In genomic region chr19:5850743-5851293, GRCh38 we compare ENCODE assay signal across 11 cellular contexts. TPM values are rescaled to one million over a fixed set of nuclear protein-coding genes. Genes with fewer than 3 reads are reported as not detected.
DNase-seq lines count a peak whose midpoint lies in the region; ATAC-seq and TF ChIP-seq lines count a peak whose summit lies in the region.
"Had no signal": no experiment of that assay in that cellular context is flagged by ENCODE, and none has a peak within 500 bp of the region (broad histone marks: within the 10 kb centered on the region; RNA-seq: fewer than 3 reads in every experiment).

No MANE protein-coding gene starts in this region.

- no peak for TF ChIP-seq CTCF in OCI-LY7 (conservative IDR thresholded peaks at IDR 0.05; ENCODE audit: low read length)
- TF ChIP-seq CTCF in omental fat pad (IDR thresholded peaks at IDR 0.05): no peak

- POLR2A ChIA-PET in OCI-LY7 (lab: Charles Lee): no interaction called here

- H3K36me3 ChIP-seq in OCI-LY7 (ENCODE audit: insufficient read depth, low read length) (no peaks in the 10 kb centered on the region), esophagus (ENCODE audit: control insufficient read depth in 2 of 2, insufficient read depth in 2 of 2, low read length in 1 of 2) (peaks cover 0 to 2% of the 10 kb centered on the region in 2 donors)

- 14 to 23% methylated on average over 5 of the region's 5 CpGs for WGBS in esophagus, 2 donors

- ATAC-seq in omental fat pad (ENCODE audit: low FRiP score): peak; percentile 68
- no peak for ATAC-seq in HG02973 (IDR thresholded peaks at IDR 0.05; ENCODE audit: unreplicated experiment)
- no peak for ATAC-seq in GM18517 (IDR thresholded peaks at IDR 0.05; ENCODE audit: unreplicated experiment)
- ATAC-seq: activated naive CD4-positive, alpha-beta T cell treated with anti-CD3 and anti-CD28 coated beads, Interleukin-2, amount 50 U/mL, for 72 hours; stimulated activated naive B cell treated with anti-CD40 and anti-IgM and Interleukin-4, amounts not matched to agents 10 μg/mL and 1 μg/mL and 100 μg/mL, for 72 hours had no signal

- H3K9me2 ChIP-seq in OCI-LY7 (ENCODE audit: insufficient read depth, low read length): no peaks in the 10 kb centered on the region

- peaks cover 14% of the 10 kb centered on the region for H3K4me1 ChIP-seq in OCI-LY7 (ENCODE audit: insufficient read depth, low read length, poor library complexity, severe bottlenecking)
- H3K4me1 ChIP-seq in esophagus (ENCODE audit: control insufficient read depth in 2 of 2, insufficient read depth in 2 of 2, low read length in 1 of 2): peaks cover 0 to 3% of the 10 kb centered on the region in 2 donors

- CTCF ChIA-PET in OCI-LY7 (lab: Charles Lee; ENCODE audit: unreplicated experiment): no interaction called here

- H3K27ac ChIP-seq in OCI-LY7 (ENCODE audit: low read depth, low read length, poor library complexity, severe bottlenecking) (no peak overlapping the region), esophagus (ENCODE audit: low read depth in 2 of 2, low read length in 1 of 2) (peak overlapping the region; percentile 89 to 99)

- no peaks in the 10 kb centered on the region for H3K79me2 ChIP-seq in OCI-LY7 (ENCODE audit: insufficient read depth, low read depth, low read length)

- H3K9me3 ChIP-seq in OCI-LY7 (ENCODE audit: low read length) (no peaks in the 10 kb centered on the region), esophagus (ENCODE audit: control insufficient read depth in 2 of 2, insufficient read depth in 1 of 2, low read depth in 1 of 2, low read length in 1 of 2) (no peaks in the 10 kb centered on the region)

- no peaks in the 10 kb centered on the region for H3K27me3 ChIP-seq in esophagus (ENCODE audit: control insufficient read depth in 1 of 2, insufficient read depth in 2 of 2, low read length in 2 of 2)

- H3K4me2 ChIP-seq in OCI-LY7 (ENCODE audit: low read length): peak overlapping the region; percentile 32

- DNase-seq in EH (ENCODE audit: low read depth): peak; percentile 73
- peak; percentile 16 for DNase-seq in OCI-LY7 (ENCODE audit: low spot score)
- no peak for DNase-seq in omental fat pad (ENCODE audit: low spot score)
- DNase-seq in HK-2 (ENCODE audit: unreplicated experiment): no peak
- DNase-seq in activated CD4-positive, alpha-beta T cell treated with anti-CD3 and anti-CD28 coated beads for 1 hour: no peak
- DNase-seq: retina; stimulated activated naive B cell treated with anti-CD40 and anti-IgM and Interleukin-4, amounts not matched to agents 10 μg/mL and 1 μg/mL and 100 μg/mL, for 72 hours had no signal

- no peaks in the 10 kb centered on the region for H4K20me1 ChIP-seq in OCI-LY7 (ENCODE audit: insufficient read depth, low read length)

- peak overlapping the region; percentile 73 for H2AFZ ChIP-seq in OCI-LY7 (ENCODE audit: low read length)

- BruUV-seq in OCI-LY7 (replicated peaks; lab: Mats Ljungman, UMichigan): no TSS peak

- intact Hi-C loops in OCI-LY7 (cut with micrococcal nuclease; ENCODE audit: unreplicated experiment): no loop called here

- H3K4me3 ChIP-seq in OCI-LY7 (ENCODE audit: low read depth, low read length, poor library complexity, severe bottlenecking) (no peak overlapping the region), esophagus (ENCODE audit: low read depth in 1 of 2, low read length in 2 of 2) (peak overlapping the region; percentile 41 to 55)

RNA-seq across cellular contexts. Expression of gene FUT3, which starts 0.4 kb away (rescaled TPM):
- total RNA-seq in OCI-LY7 (2014; rRNA removed; shearing (Covaris generic)): 0.47 and 0.98 TPM in 2 replicates
- total RNA-seq in OCI-LY7 (2022): 0.63 TPM in 1 of 2 replicates, not detected in the other
- polyA plus RNA-seq in esophagus: 100 to 1,000 TPM; 121 to 183 TPM
- total RNA-seq in omental fat pad: not detected

RNA-seq across cellular contexts. Expression of gene FUT6, which starts 11.3 kb away (rescaled TPM):
- not detected in 2 replicates for total RNA-seq in OCI-LY7 (2014; rRNA removed; shearing (Covaris generic))
- total RNA-seq in OCI-LY7 (2022): not detected in 2 replicates
- 10 to 100 TPM; 77.6 to 96.5 TPM for polyA plus RNA-seq in esophagus
- total RNA-seq in omental fat pad: under 1 TPM in 1 of 4 donors, not detected in 3; 0.74 TPM

RNA-seq across cellular contexts. Expression of gene FUT5, which starts 19.5 kb away (rescaled TPM):
- 0.09 and 0.93 TPM in 2 replicates for total RNA-seq in OCI-LY7 (2014; rRNA removed; shearing (Covaris generic))
- total RNA-seq in OCI-LY7 (2022) (0.25 and 0.37 TPM in 2 replicates), omental fat pad (not detected)
- not detected for polyA plus RNA-seq in esophagus

RNA-seq across cellular contexts. Expression of gene NRTN, which starts 46.0 kb away (rescaled TPM):
- total RNA-seq in OCI-LY7 (2014; rRNA removed; shearing (Covaris generic)): 3.2 and 3.9 TPM in 2 replicates
- total RNA-seq in OCI-LY7 (2022) (0.49 and 1.0 TPM in 2 replicates), omental fat pad (not detected)
- 1 to 10 TPM; 2.2 to 2.8 TPM for polyA plus RNA-seq in esophagus

RNA-seq across cellular contexts. Expression of gene NDUFA11, which starts 52.8 kb away (rescaled TPM):
- 217 and 293 TPM in 2 replicates for total RNA-seq in OCI-LY7 (2014; rRNA removed; shearing (Covaris generic))
- total RNA-seq in OCI-LY7 (2022) (248 and 280 TPM in 2 replicates), omental fat pad (100 to 1,000 TPM; 134 to 234 (median 190) TPM)
- polyA plus RNA-seq in esophagus: 100 to 1,000 TPM; 328 to 390 TPM

Comparison
In these comparisons a context has a peak if more than half of its experiments do, and no peak if none do; other contexts are left out.
1. DNase-seq: peak in EH (single experiment) and OCI-LY7 (single experiment); none in omental fat pad (single experiment), HK-2 (single experiment) and activated CD4-positive, alpha-beta T cell treated with anti-CD3 and anti-CD28 coated beads for 1 hour (single experiment).